ENCODE assay signal across 21 cellular contexts in the genomic region with DNA sequence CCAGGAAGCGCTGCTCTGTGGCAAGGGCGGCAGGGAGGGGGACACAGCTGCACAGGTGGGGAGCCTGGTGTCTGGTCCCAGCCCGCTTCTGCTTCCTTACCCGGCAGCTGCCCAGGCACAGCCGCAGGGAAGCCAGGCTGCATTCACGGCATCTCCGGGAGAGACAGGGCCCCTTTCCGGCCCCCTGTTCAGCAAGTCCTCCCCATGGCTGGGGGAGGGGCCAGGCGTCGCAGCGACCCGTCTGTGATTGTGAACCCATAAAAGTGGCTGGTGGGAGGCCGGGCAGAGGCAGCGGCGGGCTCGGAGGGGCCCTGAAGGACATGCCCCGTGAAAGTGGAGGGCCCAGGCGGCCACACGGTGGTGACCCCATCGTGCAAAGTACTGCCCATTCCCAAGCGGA. TPM values are rescaled to one million over a fixed set of nuclear protein-coding genes. Genes with fewer than 3 reads are reported as not detected.
A peak's percentile ranks its signal among the peaks of the same experiment; 100 is the strongest.
DNase-seq lines count a peak whose midpoint lies in the region; ATAC-seq, FAIRE-seq and TF ChIP-seq lines count a peak whose summit lies in the region.
"Had no signal": no experiment of that assay in that cellular context is flagged by ENCODE, and none has a peak within 500 bp of the region (broad histone marks: within the 10 kb centered on the region; RNA-seq: fewer than 3 reads in every experiment).

No MANE protein-coding gene starts in this region.

- no peaks in the 10 kb centered on the region for H3K36me3 ChIP-seq in H1 (ENCODE audit: control insufficient read depth in 2 of 4, insufficient read depth in 4 of 4, low read length in 3 of 4)
- H3K36me3 ChIP-seq: BE2C had no signal

- TF ChIP-seq CTCF in H1 (IDR thresholded peaks at IDR 0.05; ENCODE audit: control extremely low read depth in 1 of 3, insufficient read depth in 1 of 3, low read depth in 1 of 3, low read length in 3 of 3) = no peak
- TF ChIP-seq CTCF in nephron (IDR thresholded peaks at IDR 0.05; ENCODE audit: unreplicated experiment in 3 of 3) = no peak

- no peak for FAIRE-seq in H1 (lab: Jason Lieb, UNC)
- FAIRE-seq: G401.6, GM12891, H54, HepG2 had no signal

- DNase-seq in stimulated activated naive CD8-positive, alpha-beta T cell treated with anti-CD3 and anti-CD28 coated beads, Interleukin-15, amount 100 ng/mL, for 72 hours = no peak
- DNase-seq in stimulated activated naive CD8-positive, alpha-beta T cell treated with anti-CD3 and anti-CD28 coated beads, Interleukin-15, Interleukin-2, amounts not matched to agents 100 U/mL and 50 U/mL, for 24 hours = no peak
- no peak for DNase-seq in H1 (ENCODE audit: low read depth in 1 of 2, low spot score in 2 of 2)
- no peak for DNase-seq in medulla oblongata (ENCODE audit: extremely low spot score)
- DNase-seq: ACHN; BE2C; C1 segment of cervical spinal cord; CD4-positive, CD25-positive, alpha-beta regulatory T cell; CD8-positive, alpha-beta memory T cell; COR-L47; DMS 273 treated with DMSO at 0.1 percent for 48 hours; GM23248; HCEC 1CT had no signal

- H3K27ac Mint-ChIP-seq in stimulated activated naive CD8-positive, alpha-beta T cell treated with anti-CD3 and anti-CD28 coated beads, Interleukin-15, amount 100 ng/mL, for 72 hours = no peak overlapping the region
- peak overlapping the region in 2 of 3 experiments; percentile 49 to 59 for H3K27ac Mint-ChIP-seq in nephron
- H3K27ac Mint-ChIP-seq: CD8-positive, alpha-beta memory T cell had no signal

- H2BK15ac ChIP-seq in H1 (ENCODE audit: low read length) = no peak overlapping the region

- peaks cover 45% of the 10 kb centered on the region for H3K4me1 Mint-ChIP-seq in stimulated activated naive CD8-positive, alpha-beta T cell treated with anti-CD3 and anti-CD28 coated beads, Interleukin-15, amount 100 ng/mL, for 72 hours
- H3K4me1 Mint-ChIP-seq in nephron = peaks cover 19% of the 10 kb centered on the region

- no peaks in the 10 kb centered on the region for H4K20me1 ChIP-seq in H1 (replicated peaks in 1 of 2; ENCODE audit: control insufficient read depth in 1 of 2, insufficient read depth in 2 of 2, low read length in 2 of 2)

- no peaks in the 10 kb centered on the region for H3K9me3 Mint-ChIP-seq in stimulated activated naive CD8-positive, alpha-beta T cell treated with anti-CD3 and anti-CD28 coated beads, Interleukin-15, amount 100 ng/mL, for 72 hours
- no peaks in the 10 kb centered on the region for H3K9me3 Mint-ChIP-seq in nephron
- H3K9me3 Mint-ChIP-seq: CD4-positive, CD25-positive, alpha-beta regulatory T cell; CD8-positive, alpha-beta memory T cell; IgD-negative memory B cell had no signal

- H3K56ac ChIP-seq in H1 (replicated peaks; ENCODE audit: insufficient read length, low read depth, low read length) = no peak overlapping the region

- H4K91ac ChIP-seq in H1 (replicated peaks; ENCODE audit: insufficient read length, low read length) = no peak overlapping the region

- no peaks in the 10 kb centered on the region for H3K27me3 ChIP-seq in H1 (replicated peaks in 1 of 4; ENCODE audit: control insufficient read depth in 3 of 4, extremely low read depth in 1 of 4, insufficient read depth in 3 of 4, low read length in 3 of 4)

- no peak overlapping the region for H3K23ac ChIP-seq in H1 (ENCODE audit: insufficient read length)

- H4K8ac ChIP-seq in H1 (ENCODE audit: extremely low read depth, insufficient read depth, low read length) = peak overlapping the region; percentile 79

- POLR2A ChIA-PET in H1 (lab: Charles Lee; ENCODE audit: partially characterized antibody) = no interaction called here

- no peak overlapping the region for H2BK120ac ChIP-seq in H1 (replicated peaks; ENCODE audit: low read depth, low read length)

- TF ChIP-seq POLR2A in H1 (IDR thresholded peaks at IDR 0.05; ENCODE audit: control extremely low read depth in 1 of 2, low read depth in 2 of 2, low read length in 2 of 2) = no peak

- no peaks in the 10 kb centered on the region for H3K79me2 ChIP-seq in H1 (ENCODE audit: control insufficient read depth in 1 of 2, insufficient read depth in 2 of 2, low read length in 2 of 2)

- no peak for TF ChIP-seq EP300 in H1 (IDR thresholded peaks at IDR 0.05; ENCODE audit: borderline replicate concordance in 1 of 2, low read depth in 2 of 2, low read length in 2 of 2)

- CTCF ChIA-PET in H1 (lab: Charles Lee; ENCODE audit: partially characterized antibody) = no interaction called here

- H3K4me3 Mint-ChIP-seq in stimulated activated naive CD8-positive, alpha-beta T cell treated with anti-CD3 and anti-CD28 coated beads, Interleukin-15, amount 100 ng/mL, for 72 hours = no peak overlapping the region
- peak overlapping the region in 1 of 3 experiments; percentile 35 for H3K4me3 Mint-ChIP-seq in nephron
- H3K4me3 Mint-ChIP-seq: CD4-positive, CD25-positive, alpha-beta regulatory T cell; CD8-positive, alpha-beta memory T cell; IgD-negative memory B cell had no signal

- no peaks in the 10 kb centered on the region for H3K36me3 Mint-ChIP-seq in nephron (ENCODE audit: low read depth)
- H3K36me3 Mint-ChIP-seq: CD4-positive, CD25-positive, alpha-beta regulatory T cell; CD8-positive, alpha-beta memory T cell; IgD-negative memory B cell had no signal

- ATAC-seq in stimulated activated naive CD8-positive, alpha-beta T cell treated with anti-CD3 and anti-CD28 coated beads, Interleukin-15, amount 100 ng/mL, for 72 hours = peak; percentile 9
- no peak for ATAC-seq in stimulated activated naive CD8-positive, alpha-beta T cell treated with anti-CD3 and anti-CD28 coated beads, Interleukin-15, Interleukin-2, amounts not matched to agents 100 U/mL and 50 U/mL, for 24 hours
- no peak for ATAC-seq in HG03439 (IDR thresholded peaks at IDR 0.05; ENCODE audit: unreplicated experiment)
- ATAC-seq in HG03159 (IDR thresholded peaks at IDR 0.05; ENCODE audit: unreplicated experiment) = no peak

- 95% methylated on average over 16 of the region's 21 CpGs; no CpG with 5 or more reads in 1 of the 2 experiments for WGBS in H1 (ENCODE audit: extremely low coverage in 1 of 2, insufficient coverage in 1 of 2, insufficient read length in 1 of 2, insufficient replicate concordance in 2 of 2, low coverage in 1 of 2, low lambda C conversion rate in 2 of 2, missing lambda C conversion rate in 1 of 2), 2 experiments

- no peak overlapping the region for H2BK20ac ChIP-seq in H1 (ENCODE audit: low read length)

- H2BK5ac ChIP-seq in H1 (ENCODE audit: low read depth, low read length) = no peak overlapping the region

- no peaks in the 10 kb centered on the region for H3K9me3 ChIP-seq in H1 (ENCODE audit: insufficient read depth in 2 of 2, low read depth in 1 of 2, low read length in 1 of 2)
- H3K9me3 ChIP-seq: BE2C had no signal

- H3K4me2 ChIP-seq in H1 (ENCODE audit: insufficient read depth in 1 of 2, low read depth in 2 of 2, low read length in 2 of 2) = no peak overlapping the region

- H3K79me1 ChIP-seq in H1 (ENCODE audit: low read depth, low read length) = no peaks in the 10 kb centered on the region

- 0 out of 7 replicates have a peak, but pooled peaks cover 0 to 2% (median 0%) of the 10 kb centered on the region in 4 experiments for H3K4me1 ChIP-seq in H1 (replicated peaks in 1 of 4; ENCODE audit: control insufficient read depth in 3 of 4, insufficient read depth in 4 of 4, low read length in 3 of 4)
- H3K4me1 ChIP-seq: BE2C had no signal

- H3K27me3 Mint-ChIP-seq in stimulated activated naive CD8-positive, alpha-beta T cell treated with anti-CD3 and anti-CD28 coated beads, Interleukin-15, amount 100 ng/mL, for 72 hours = peaks cover 30% of the 10 kb centered on the region
- peaks cover 32% of the 10 kb centered on the region for H3K27me3 Mint-ChIP-seq in nephron (ENCODE audit: low read depth)
- H3K27me3 Mint-ChIP-seq: CD4-positive, CD25-positive, alpha-beta regulatory T cell had no signal

- H3K23me2 ChIP-seq in H1 (ENCODE audit: low read depth, low read length) = no peaks in the 10 kb centered on the region

- no peak overlapping the region for H3K18ac ChIP-seq in H1 (ENCODE audit: extremely low read depth, low read length)

- H2AK5ac ChIP-seq in H1 (ENCODE audit: low read depth, low read length) = no peak overlapping the region

- H4K5ac ChIP-seq in H1 (ENCODE audit: insufficient read length, low read depth, low read length) = no peak overlapping the region

- H3K14ac ChIP-seq in H1 (ENCODE audit: insufficient read length) = no peak overlapping the region

- H3K9ac ChIP-seq in H1 (replicated peaks in 1 of 4; ENCODE audit: extremely low read depth in 1 of 4, low read depth in 3 of 4, low read length in 3 of 4) = no peak overlapping the region
- H3K9ac ChIP-seq: GM23248 had no signal

- H3K27ac ChIP-seq in H1 (ENCODE audit: low read depth, low read length) = no peak overlapping the region
- H3K27ac ChIP-seq: GM23248 had no signal

- no peak overlapping the region for H3K4me3 ChIP-seq in H1 (ENCODE audit: extremely low read depth in 1 of 4, insufficient read depth in 2 of 4, low read depth in 3 of 4, low read length in 4 of 4)
- H3K4me3 ChIP-seq: GM23248 had no signal

- TF ChIP-seq RAD21 in H1 (IDR thresholded peaks at IDR 0.05 in 1 of 2, conservative IDR thresholded peaks at IDR 0.05 in 1 of 2; ENCODE audit: low read depth in 2 of 2, low read length in 2 of 2) = no peak

- H2AFZ ChIP-seq in H1 (ENCODE audit: low read length) = no peak overlapping the region
- H2AFZ ChIP-seq: GM23248 had no signal

- H2BK12ac ChIP-seq in H1 (ENCODE audit: low read depth, low read length) = no peak overlapping the region

- H3K4ac ChIP-seq in H1 (replicated peaks; ENCODE audit: insufficient read length, low read depth, low read length) = no peak overlapping the region

TF ChIP-seq in H1, 55 proteins besides CTCF, POLR2A, EP300 and RAD21 (continues in another document):
- TF ChIP-seq SIN3A (conservative IDR thresholded peaks at IDR 0.05 in 1 of 2, IDR thresholded peaks at IDR 0.05 in 1 of 2; ENCODE audit: low read depth in 1 of 2, low read length in 2 of 2) = no peak

RNA-seq across cellular contexts. Expression of a gene that starts 28.7 kb away (rescaled TPM):
- 5.7 and 6.4 TPM in 2 replicates for total RNA-seq in H1 (2021; fragmentation: NEBNext Ultra II Directional; extraction: Animal tissue kit (Norgen Biotek cat#: 25700))
- 2.2 and 4.5 TPM in 2 replicates for polyA plus RNA-seq in H1 (2011; rRNA removed)
- 3.4 TPM for polyA plus RNA-seq in H1 (2011; cell fraction: cytosol; rRNA removed)
- polyA plus RNA-seq in H1 (2011; cell fraction: nucleus; rRNA removed) = 6.4 TPM
- polyA plus RNA-seq in H1 (2012, experiment 1 of 2) = 2.6 to 3.6 TPM (median 3.4 TPM) in 4 replicates
- polyA plus RNA-seq in H1 (2012, experiment 2 of 2) = 3.8 TPM
- polyA plus RNA-seq in H1 (2013, experiment 1 of 2) = 4.4 TPM
- 4.6 TPM for polyA plus RNA-seq in H1 (2013, experiment 2 of 2)
- polyA minus RNA-seq in H1 (2011; rRNA and poly(A)+ RNA removed) = 0.51 and 1.2 TPM in 2 replicates
- 1.8 TPM for polyA minus RNA-seq in H1 (2011; cell fraction: cytosol; rRNA and poly(A)+ RNA removed)
- polyA minus RNA-seq in H1 (2011; cell fraction: nucleus; rRNA and poly(A)+ RNA removed) = 3.5 TPM

RNA-seq across cellular contexts. Expression of a gene that starts 39.5 kb away (rescaled TPM):
- total RNA-seq in H1 (2021; fragmentation: NEBNext Ultra II Directional; extraction: Animal tissue kit (Norgen Biotek cat#: 25700)) = 3.5 and 5.1 TPM in 2 replicates
- 9.0 and 9.1 TPM in 2 replicates for polyA plus RNA-seq in H1 (2011; rRNA removed)
- 3.9 TPM for polyA plus RNA-seq in H1 (2011; cell fraction: cytosol; rRNA removed)
- 13.2 TPM for polyA plus RNA-seq in H1 (2011; cell fraction: nucleus; rRNA removed)
- 3.0 to 6.8 TPM (median 5.8 TPM) in 4 replicates for polyA plus RNA-seq in H1 (2012, experiment 1 of 2)
- 4.3 TPM for polyA plus RNA-seq in H1 (2012, experiment 2 of 2)
- 4.6 TPM for polyA plus RNA-seq in H1 (2013, experiment 1 of 2)
- 4.0 TPM for polyA plus RNA-seq in H1 (2013, experiment 2 of 2)
- 9.2 and 12.6 TPM in 2 replicates for polyA minus RNA-seq in H1 (2011; rRNA and poly(A)+ RNA removed)
- polyA minus RNA-seq in H1 (2011; cell fraction: cytosol; rRNA and poly(A)+ RNA removed) = 2.3 TPM
- 11.4 TPM for polyA minus RNA-seq in H1 (2011; cell fraction: nucleus; rRNA and poly(A)+ RNA removed)

Comparison
In these comparisons a context has a peak if more than half of its experiments do, and no peak if none do; other contexts are left out.
1. H3K27ac Mint-ChIP-seq: peak in nephron (2 of 3); none in stimulated activated naive CD8-positive, alpha-beta T cell treated with anti-CD3 and anti-CD28 coated beads, Interleukin-15, amount 100 ng/mL, for 72 hours (0 of 2).